ENCODE assay signal across 17 cellular contexts in the genomic region with DNA sequence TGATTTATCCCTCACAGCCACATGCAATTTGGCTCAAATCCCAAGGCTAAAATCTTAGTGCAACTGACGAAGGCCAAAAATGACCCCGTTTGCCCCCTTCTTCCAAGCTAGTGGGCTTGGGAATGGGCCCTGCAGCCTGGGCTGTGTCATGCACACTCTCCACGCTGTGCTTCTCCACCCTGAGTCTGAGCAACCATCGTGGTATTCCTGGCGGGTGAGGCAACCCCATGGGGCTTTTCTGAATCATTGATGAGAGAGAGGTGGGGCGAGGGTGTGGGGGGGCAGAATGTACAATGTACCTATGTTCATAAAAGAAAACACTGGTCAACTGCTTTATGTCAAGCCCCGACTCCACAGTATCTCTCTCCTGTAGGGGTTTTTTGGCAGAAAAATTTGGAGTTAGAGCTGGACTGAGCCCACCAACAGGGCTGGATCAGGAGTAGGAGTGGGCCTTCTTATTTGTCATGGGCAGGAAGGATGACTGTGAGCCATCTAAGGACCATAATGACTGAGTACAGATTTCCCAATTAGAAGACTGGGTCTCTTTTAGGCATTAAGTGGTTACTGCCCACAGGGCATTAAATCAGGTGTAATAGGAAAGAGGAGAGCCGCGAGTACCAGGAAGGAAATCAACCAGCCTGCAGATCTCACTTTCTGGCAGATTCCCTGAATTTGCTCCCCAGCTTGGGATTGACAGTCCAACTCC. TPM values are rescaled to one million over a fixed set of nuclear protein-coding genes. Genes with fewer than 3 reads are reported as not detected.
DNase-seq lines count a peak whose midpoint lies in the region; ATAC-seq, FAIRE-seq and TF ChIP-seq lines count a peak whose summit lies in the region.
"Had no signal": no experiment of that assay in that cellular context is flagged by ENCODE, and none has a peak within 500 bp of the region (broad histone marks: within the 10 kb centered on the region; RNA-seq: fewer than 3 reads in every experiment).

No MANE protein-coding gene starts in this region.

- H3K27me3 Mint-ChIP-seq in glutamatergic neuron (ENCODE audit: unreplicated experiment), result peaks cover 2% of the 10 kb centered on the region

- FAIRE-seq in RCC 7860 (lab: Jason Lieb, UNC), result peak; percentile 78
- FAIRE-seq: HepG2, islet of Langerhans had no signal

- ATAC-seq in GM18867 (IDR thresholded peaks at IDR 0.05; ENCODE audit: unreplicated experiment), result no peak
- no peak for ATAC-seq in left ventricle myocardium superior
- ATAC-seq: HepG2 had no signal

- no peak for TF ChIP-seq CTCF in glutamatergic neuron (IDR thresholded peaks at IDR 0.05; ENCODE audit: partially characterized antibody, unreplicated experiment)

- H3K9me3 Mint-ChIP-seq in glutamatergic neuron (ENCODE audit: unreplicated experiment), result no peaks in the 10 kb centered on the region

- no peak overlapping the region for H3K4me3 Mint-ChIP-seq in glutamatergic neuron (ENCODE audit: unreplicated experiment)
- H3K4me3 Mint-ChIP-seq: CD14-positive monocyte had no signal

- DNase-seq in ELR (ENCODE audit: low read depth) (peak; percentile 96), RCC 7860 (ENCODE audit: low spot score) (peak; percentile 67), epithelial cell of prostate (ENCODE audit: low read depth, low spot score) (peak; percentile 53), skeletal muscle cell (ENCODE audit: low read depth) (peak; percentile 90), left ventricle myocardium superior (no peak), glutamatergic neuron (no peak)
- no peak for DNase-seq in activated CD8-positive, alpha-beta memory T cell treated with anti-CD3 and anti-CD28 coated beads, Interleukin-2, amount 50 U/mL, for 48 hours
- DNase-seq: activated gamma-delta T cell treated with Interleukin-2 at 50 U/mL for 16 hours; effector CD4-positive, alpha-beta T cell; midbrain; NCI-H1092; SJCRH30 had no signal

- peak overlapping the region; percentile 77 for H3K27ac ChIP-seq in epithelial cell of prostate
- H3K27ac ChIP-seq: cardiac muscle cell, SJCRH30 had no signal

- intact Hi-C loops in left ventricle myocardium superior (cut with micrococcal nuclease), result no loop called here

- no peak overlapping the region for H3K4me3 ChIP-seq in skeletal muscle cell (ENCODE audit: low read depth, low read length)
- H3K4me3 ChIP-seq: cardiac muscle cell, SJCRH30 had no signal

- no peaks in the 10 kb centered on the region for H3K4me1 Mint-ChIP-seq in glutamatergic neuron (ENCODE audit: low read depth, unreplicated experiment)
- H3K4me1 Mint-ChIP-seq: CD14-positive monocyte had no signal

- H3K36me3 Mint-ChIP-seq in glutamatergic neuron (ENCODE audit: unreplicated experiment), result peaks cover 8% of the 10 kb centered on the region
- H3K36me3 Mint-ChIP-seq: CD14-positive monocyte had no signal

- H3K27ac Mint-ChIP-seq in glutamatergic neuron (ENCODE audit: unreplicated experiment), result no peak overlapping the region
- H3K27ac Mint-ChIP-seq: CD14-positive monocyte had no signal

RNA-seq across cellular contexts. Expression of a gene that starts 8.9 kb away (rescaled TPM):
- total RNA-seq in left ventricle myocardium superior (0.55 TPM), glutamatergic neuron (ENCODE audit: unreplicated experiment) (not detected)
- total RNA-seq: SJCRH30 had no signal

RNA-seq across cellular contexts. Expression of a gene that starts 57.8 kb away (rescaled TPM):
- total RNA-seq in left ventricle myocardium superior, result not detected
- not detected for total RNA-seq in glutamatergic neuron (ENCODE audit: unreplicated experiment)
- total RNA-seq: cardiac muscle cell, HepG2, SJCRH30 had no signal

Comparison
In these comparisons a context has a peak if more than half of its experiments do, and no peak if none do; other contexts are left out.
1. DNase-seq: peak in ELR (single experiment), RCC 7860 (single experiment), epithelial cell of prostate (single experiment) and skeletal muscle cell (single experiment); none in activated CD8-positive, alpha-beta memory T cell treated with anti-CD3 and anti-CD28 coated beads, Interleukin-2, amount 50 U/mL, for 48 hours (single experiment), left ventricle myocardium superior (single experiment) and glutamatergic neuron (single experiment).